14 cellular contexts compared by ENCODE assay signal in the genomic region with DNA sequence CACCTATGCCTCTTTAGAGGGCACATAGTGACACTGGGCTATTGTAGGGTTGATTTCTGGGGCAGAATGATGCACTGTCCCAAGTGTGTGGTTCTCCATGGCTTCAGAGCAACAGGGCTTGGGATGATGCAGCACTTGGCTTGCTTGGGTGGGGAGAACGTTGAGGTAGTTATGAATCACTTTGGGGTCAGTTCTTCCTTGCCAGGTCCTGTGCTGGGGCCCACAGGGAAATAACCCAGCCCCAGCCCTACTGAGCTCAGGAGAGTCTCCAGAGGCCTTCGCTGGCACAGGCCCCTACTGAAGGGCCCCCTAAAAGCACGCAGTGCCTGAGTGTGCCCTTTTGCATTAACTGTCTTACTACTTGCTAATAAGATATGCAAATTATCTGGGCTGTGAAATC. TPM values are rescaled to one million over a fixed set of nuclear protein-coding genes. Genes with fewer than 3 reads are reported as not detected.
DNase-seq lines count a peak whose midpoint lies in the region; ATAC-seq and TF ChIP-seq lines count a peak whose summit lies in the region.
"Had no signal": no experiment of that assay in that cellular context is flagged by ENCODE, and none has a peak within 500 bp of the region (broad histone marks: within the 10 kb centered on the region; RNA-seq: fewer than 3 reads in every experiment).

No MANE protein-coding gene starts in this region.

- peak overlapping the region; percentile 80 for H2AK5ac ChIP-seq in IMR-90 (ENCODE audit: low read depth, low read length)

- peak overlapping the region; percentile 4 for H2AFZ ChIP-seq in IMR-90 (replicated peaks; ENCODE audit: low read length, poor library complexity)

- no peak overlapping the region for H3K4me2 ChIP-seq in IMR-90 (ENCODE audit: low read depth, low read length)

- H2BK5ac ChIP-seq in IMR-90 (ENCODE audit: low read depth, low read length, poor library complexity, severe bottlenecking) = peak overlapping the region; percentile 99

- peaks cover 55 to 81% (median 62%) of the 10 kb centered on the region in 3 donors for H3K4me1 Mint-ChIP-seq in CD8-positive, alpha-beta memory T cell
- H3K4me1 Mint-ChIP-seq in naive B cell = peaks cover 66 to 93% (median 76%) of the 10 kb centered on the region in 3 donors

- in situ Hi-C loops in IMR-90 (cut with MboI; ENCODE audit: low sequenced_read_pairs) = no loop called here

- ATAC-seq in IMR-90 (ENCODE audit: low read depth) = no peak
- no peak for ATAC-seq in naive B cell (ENCODE audit: low read depth in 2 of 2)
- ATAC-seq: lower lobe of right lung, pancreas had no signal

- peak overlapping the region; percentile 25 for H4K91ac ChIP-seq in IMR-90 (ENCODE audit: insufficient read depth, low read depth, low read length)

- peak overlapping the region; percentile 44 for H3K23ac ChIP-seq in IMR-90 (ENCODE audit: low read depth, low read length)

- H3K18ac ChIP-seq in IMR-90 (ENCODE audit: low read depth, low read length) = peak overlapping the region; percentile 15; the same call in 1 of the 2 replicates

- H3K27me3 ChIP-seq in CD8-positive, alpha-beta memory T cell (ENCODE audit: insufficient read depth, low read length, poor library complexity, severe bottlenecking) = no peaks in the 10 kb centered on the region
- no peaks in the 10 kb centered on the region for H3K27me3 ChIP-seq in IMR-90 (ENCODE audit: control insufficient read depth, insufficient read depth, low read length)
- no peaks in the 10 kb centered on the region for H3K27me3 ChIP-seq in adrenal gland
- H3K27me3 ChIP-seq: pancreas had no signal

- peaks cover 30 to 70% of the 10 kb centered on the region in 2 experiments for H3K79me1 ChIP-seq in IMR-90 (ENCODE audit: low read depth in 1 of 2, low read length in 2 of 2)

- H3K4ac ChIP-seq in IMR-90 (ENCODE audit: low read depth, low read length) = peak overlapping the region; percentile 11

- TF ChIP-seq CTCF in IMR-90 (conservative IDR thresholded peaks at IDR 0.05; ENCODE audit: low read depth, low read length) = no peak
- TF ChIP-seq CTCF in adrenal gland (IDR thresholded peaks at IDR 0.05) = no peak

- H4K20me1 ChIP-seq in IMR-90 (ENCODE audit: insufficient read depth, low read length) = peaks cover 8% of the 10 kb centered on the region; the same call in 1 of the 2 replicates

- WGBS in IMR-90 (ENCODE audit: extremely low coverage in 2 of 2, insufficient read length in 1 of 2), 2 experiments = no CpG with 5 or more reads among the region's 3 CpGs
- WGBS in adrenal gland, 4 donors = 51 to 72% (median 57%) methylated on average over 3 of the region's 3 CpGs

- peak overlapping the region in 6 of 8 donors; percentile 51 to 83 (median 77) for H3K27ac Mint-ChIP-seq in CD8-positive, alpha-beta memory T cell
- peak overlapping the region in 5 of 6 donors; percentile 67 to 90 (median 86) for H3K27ac Mint-ChIP-seq in naive B cell

- no peak overlapping the region for H3K4me3 Mint-ChIP-seq in CD8-positive, alpha-beta memory T cell
- peak overlapping the region in 5 of 8 donors; percentile 12 to 69 (median 43) for H3K4me3 Mint-ChIP-seq in naive B cell

- no peak for TF ChIP-seq POLR2A in IMR-90 (IDR thresholded peaks at IDR 0.05; ENCODE audit: low read depth, low read length)
- TF ChIP-seq POLR2A in adrenal gland (IDR thresholded peaks at IDR 0.05) = no peak

- no peak overlapping the region for H3K9ac ChIP-seq in IMR-90 (ENCODE audit: low read depth, low read length)

- H3K36me3 Mint-ChIP-seq in CD8-positive, alpha-beta memory T cell = peaks cover 0 to 89% (median 1%) of the 10 kb centered on the region in 3 donors
- peaks cover 5 to 7% of the 10 kb centered on the region in 2 donors for H3K36me3 Mint-ChIP-seq in naive B cell

- H3K56ac ChIP-seq in IMR-90 (ENCODE audit: extremely low read depth, insufficient read depth, low read length) = no peak overlapping the region

- H3K9me3 Mint-ChIP-seq in CD8-positive, alpha-beta memory T cell = no peaks in the 10 kb centered on the region
- H3K9me3 Mint-ChIP-seq in naive B cell = no peaks in the 10 kb centered on the region

- H3K4me1 ChIP-seq in CD8-positive, alpha-beta memory T cell (ENCODE audit: insufficient read depth, low read length) = peaks cover 49% of the 10 kb centered on the region
- H3K4me1 ChIP-seq in IMR-90 (ENCODE audit: control insufficient read depth, insufficient read depth, low read length) (peaks cover 55% of the 10 kb centered on the region), adrenal gland (replicated peaks in 1 of 2) (peaks cover 56 to 92% of the 10 kb centered on the region in 2 donors)

- H3K4me3 ChIP-seq in CD8-positive, alpha-beta memory T cell (ENCODE audit: low read length) = no peak overlapping the region
- H3K4me3 ChIP-seq in IMR-90 (ENCODE audit: insufficient read depth, low read depth, low read length) (no peak overlapping the region), adrenal gland (no peak overlapping the region)
- H3K4me3 ChIP-seq: lower lobe of right lung, pancreas had no signal

- intact Hi-C loops in IMR-90 (cut with micrococcal nuclease) = no loop called here
- intact Hi-C loops in adrenal gland (cut with DNase I) = no loop called here

- no peak overlapping the region for H4K8ac ChIP-seq in IMR-90 (ENCODE audit: low read depth in 2 of 2, low read length in 2 of 2)

- peak overlapping the region; percentile 23 for H2BK120ac ChIP-seq in IMR-90 (ENCODE audit: low read depth, low read length)

- no peak overlapping the region; the same call in 1 of the 2 replicates for H2BK20ac ChIP-seq in IMR-90 (ENCODE audit: low read depth, low read length)

- CTCF ChIA-PET in CD8-positive, alpha-beta memory T cell (lab: Charles Lee) = interaction anchor here (1.5 kb wide), 1 partner anchor 138 kb away, joined by 3 read pairs; the partner anchor contains the start of gene CDKN2AIPNL
- CTCF ChIA-PET in IMR-90 (lab: Yijun Ruan, JAX) = no interaction called here

- peaks cover 53% of the 10 kb centered on the region for H3K9me1 ChIP-seq in IMR-90 (ENCODE audit: insufficient read depth, low read length)

- POLR2A ChIA-PET in CD8-positive, alpha-beta memory T cell (lab: Charles Lee) = no interaction called here
- POLR2A ChIA-PET in IMR-90 (lab: Charles Lee; ENCODE audit: unreplicated experiment) = no interaction called here

- dilution Hi-C loops in IMR-90 (cut with HindIII; ENCODE audit: low sequenced_read_pairs, unreplicated experiment) = no loop called here

- H4K5ac ChIP-seq in IMR-90 (ENCODE audit: low read depth, low read length) = peak overlapping the region; percentile 14; the same call in 1 of the 2 replicates

- H2AK9ac ChIP-seq in IMR-90 (replicated peaks; ENCODE audit: low read depth, low read length, poor library complexity) = peak overlapping the region; percentile 21

- no peak overlapping the region for H3K27ac ChIP-seq in CD8-positive, alpha-beta memory T cell (ENCODE audit: low read depth, low read length)
- peak overlapping the region; percentile 31; the same call in 1 of the 2 replicates for H3K27ac ChIP-seq in IMR-90 (ENCODE audit: insufficient read depth, low read length)
- peak overlapping the region in 3 of 5 donors; percentile 69 to 96 (median 93) for H3K27ac ChIP-seq in adrenal gland
- H3K27ac ChIP-seq: lower lobe of right lung, pancreas had no signal

- no peaks in the 10 kb centered on the region for H3K9me3 ChIP-seq in CD8-positive, alpha-beta memory T cell (ENCODE audit: low read length)
- no peaks in the 10 kb centered on the region for H3K9me3 ChIP-seq in IMR-90 (ENCODE audit: control insufficient read depth, insufficient read depth, low read length)
- no peaks in the 10 kb centered on the region for H3K9me3 ChIP-seq in adrenal gland (replicated peaks in 1 of 3)
- H3K9me3 ChIP-seq: lower lobe of right lung, pancreas had no signal

- H3K14ac ChIP-seq in IMR-90 (replicated peaks; ENCODE audit: low read depth, low read length) = no peak overlapping the region; the same call in 1 of the 2 replicates

- H2BK15ac ChIP-seq in IMR-90 (ENCODE audit: low read depth, low read length) = peak overlapping the region; percentile 73; the same call in 1 of the 3 replicates

- BruUV-seq in IMR-90 (replicated peaks; lab: Mats Ljungman, UMichigan) = no TSS peak

- H3K36me3 ChIP-seq in CD8-positive, alpha-beta memory T cell (ENCODE audit: insufficient read depth, low read length) = peaks cover 54% of the 10 kb centered on the region
- peaks cover 17% of the 10 kb centered on the region for H3K36me3 ChIP-seq in IMR-90 (ENCODE audit: control insufficient read depth, insufficient read depth, low read length)
- peaks cover 0 to 22% of the 10 kb centered on the region in 2 donors for H3K36me3 ChIP-seq in adrenal gland (replicated peaks in 1 of 2)

- peaks cover 0 to 1% of the 10 kb centered on the region in 2 donors for H3K27me3 Mint-ChIP-seq in CD8-positive, alpha-beta memory T cell
- H3K27me3 Mint-ChIP-seq in naive B cell = no peaks in the 10 kb centered on the region

- no peak for DNase-seq in CD8-positive, alpha-beta memory T cell
- DNase-seq in IMR-90 (peak; percentile 84), adrenal gland (no peak), naive B cell (no peak), HUDEP-2 (lab: John Stamatoyannopoulos, UW; ENCODE audit: unreplicated experiment in 76 of 76) (no peak), globus pallidus (ENCODE audit: low spot score) (no peak), NCI-H2227 treated with DMSO at 0.1 percent for 48 hours (lab: John Stamatoyannopoulos, UW) (no peak), cerebellar cortex (ENCODE audit: low spot score) (no peak)
- DNase-seq: activated CD8-positive, alpha-beta memory T cell treated with anti-CD3 and anti-CD28 coated beads, Interleukin-2, amount 50 U/mL, for 48 hours; cerebellar nuclear complex; glutamatergic neuron; lower lobe of right lung; NCI-H1417 treated with DMSO at 0.1 percent for 48 hours had no signal

- no peak; the same call in 1 of the 2 replicates for TF ChIP-seq RAD21 in IMR-90 (IDR thresholded peaks at IDR 0.05; ENCODE audit: low read length)

TF ChIP-seq in IMR-90, 13 proteins besides CTCF, POLR2A, EP300 and RAD21 (continues in another document):
- TF ChIP-seq MAFK (IDR thresholded peaks at IDR 0.05; ENCODE audit: low read depth, low read length) = 0 out of 2 replicates have a peak, but pooled peaks have one; percentile 9
- no peak for TF ChIP-seq SMC3 (IDR thresholded peaks at IDR 0.05; ENCODE audit: low read depth, low read length)
- TF ChIP-seq BHLHE40 (IDR thresholded peaks at IDR 0.05; ENCODE audit: low read depth, low read length) = 0 out of 2 replicates have a peak, but pooled peaks have one; percentile 10

RNA-seq across cellular contexts. Expression of gene JADE2, which starts 24.2 kb away (rescaled TPM):
- 100 to 1,000 TPM; 105 to 107 TPM for total RNA-seq in CD8-positive, alpha-beta memory T cell
- 47.1 TPM for polyA plus RNA-seq in CD8-positive, alpha-beta memory T cell
- total RNA-seq in IMR-90 (2012; rRNA removed) (13.9 and 14.9 TPM in 2 replicates), adrenal gland (100 to 1,000 TPM in 1 of 8 donors, 10 to 100 TPM in 7; 60.5 to 180 (median 83.2) TPM)
- polyA plus RNA-seq in IMR-90 (2012; rRNA removed) (13.3 and 16.7 TPM in 2 replicates), adrenal gland (10 to 100 TPM; 10.2 to 25.8 (median 25.7) TPM), naive B cell (ENCODE audit: low read depth in 6 of 6) (10 to 100 TPM in 5 of 6 donors, 1 to 10 TPM in 1; 7.1 to 47.1 (median 27.1) TPM)
- 10.0 and 16.8 TPM in 2 replicates for polyA plus RNA-seq in IMR-90 (2012; cell fraction: cytosol; rRNA removed)
- 19.0 and 26.8 TPM in 2 replicates for polyA plus RNA-seq in IMR-90 (2012; cell fraction: nucleus; rRNA removed; ENCODE audit: low replicate concordance)

Comparison
In these comparisons a context has a peak if more than half of its experiments do, and no peak if none do; other contexts are left out.
1. H3K4me3 Mint-ChIP-seq: peak in naive B cell (5 of 8); none in CD8-positive, alpha-beta memory T cell (0 of 7).